Comparison of ENCODE assay signal across 1 cellular context in genomic region chr1:154551474-154551873, GRCh38.
TF ChIP-seq lines count a peak whose summit lies in the region.

No MANE protein-coding gene starts in this region.

TF ChIP-seq in K562, 482 proteins besides CTCF, POLR2A, EP300 and RAD21:
- TF ChIP-seq RBFOX2 (IDR thresholded peaks at IDR 0.05; ENCODE audit: low read depth, low read length) (0 out of 2 replicates have a peak, but pooled peaks have one; percentile 12), KLF13 (tag; IDR thresholded peaks at IDR 0.05; ENCODE audit: borderline replicate concordance, low read depth) (no peak), ELF2 (CRISPR knock-in tag; IDR thresholded peaks at IDR 0.05) (no peak), HBP1 (CRISPR knock-in tag; IDR thresholded peaks at IDR 0.05) (no peak), FOXA1 (IDR thresholded peaks at IDR 0.05; ENCODE audit: borderline replicate concordance) (no peak), SPI1 (IDR thresholded peaks at IDR 0.05; ENCODE audit: borderline replicate concordance, low read depth, low read length) (no peak), ZNF316 (IDR thresholded peaks at IDR 0.05) (no peak), HNRNPUL1 (IDR thresholded peaks at IDR 0.05; ENCODE audit: low read length) (no peak)
